8 cellular contexts compared by ENCODE assay signal in genomic region chr1:156480015-156480368, GRCh38. TPM values are rescaled to one million over a fixed set of nuclear protein-coding genes. Genes with fewer than 3 reads are reported as not detected.
DNase-seq lines count a peak whose midpoint lies in the region; ATAC-seq and TF ChIP-seq lines count a peak whose summit lies in the region.

No MANE protein-coding gene starts in this region.

- 38 to 48% methylated on average over 4 of the region's 4 CpGs for WGBS in sigmoid colon, 2 donors

- intact Hi-C loops in sigmoid colon (cut with DNase I), result loop anchor here (2.0 kb wide), 1 partner anchor 121 kb away; the partner anchor contains the start of gene GPATCH4

- H3K27ac Mint-ChIP-seq in endothelial cell (ENCODE audit: unreplicated experiment), result no peak overlapping the region

- H3K36me3 ChIP-seq in sigmoid colon, result peaks cover 49 to 82% (median 56%) of the 10 kb centered on the region in 4 donors
- peaks cover 0 to 91% (median 4%) of the 10 kb centered on the region in 3 donors for H3K36me3 ChIP-seq in Peyer's patch

- H3K4me3 Mint-ChIP-seq in endothelial cell (ENCODE audit: unreplicated experiment), result peak overlapping the region; percentile 74

- H3K9me3 ChIP-seq in sigmoid colon (no peaks in the 10 kb centered on the region), Peyer's patch (no peaks in the 10 kb centered on the region)

- no peaks in the 10 kb centered on the region for H3K27me3 ChIP-seq in sigmoid colon
- H3K27me3 ChIP-seq in Peyer's patch, result no peaks in the 10 kb centered on the region

- peaks cover 8% of the 10 kb centered on the region for H3K27me3 Mint-ChIP-seq in endothelial cell (ENCODE audit: unreplicated experiment)

- DNase-seq in NOMO-1 treated with DMSO at 0.1 percent for 48 hours (lab: John Stamatoyannopoulos, UW; ENCODE audit: unreplicated experiment) (peak; percentile 82), endothelial cell (ENCODE audit: low spot score) (no peak), sigmoid colon (no peak), Peyer's patch (no peak), NCI-H2029 treated with DMSO at 0.1 percent for 48 hours (lab: John Stamatoyannopoulos, UW) (no peak)

- H3K27ac ChIP-seq in sigmoid colon, result peak overlapping the region; percentile 89 to 98 (median 90)
- H3K27ac ChIP-seq in Peyer's patch, result peak overlapping the region in 1 of 4 donors; percentile 59

- H3K36me3 Mint-ChIP-seq in endothelial cell (ENCODE audit: low read depth, unreplicated experiment), result peaks cover 58% of the 10 kb centered on the region

- no peak for ATAC-seq in GM21528 (IDR thresholded peaks at IDR 0.05; ENCODE audit: low FRiP score, unreplicated experiment)
- no peak for ATAC-seq in HG03342 (IDR thresholded peaks at IDR 0.05; ENCODE audit: unreplicated experiment)

- peaks cover 11% of the 10 kb centered on the region for H3K4me1 Mint-ChIP-seq in endothelial cell (ENCODE audit: unreplicated experiment)

- TF ChIP-seq POLR2A in sigmoid colon (IDR thresholded peaks at IDR 0.05) (no peak), Peyer's patch (IDR thresholded peaks at IDR 0.05) (no peak)

- H3K4me1 ChIP-seq in sigmoid colon (peaks cover 0 to 96% (median 94%) of the 10 kb centered on the region in 4 donors), Peyer's patch (peaks cover 0 to 44% (median 5%) of the 10 kb centered on the region in 4 donors)

- no peak for TF ChIP-seq EP300 in sigmoid colon (IDR thresholded peaks at IDR 0.05)

- H3K9me3 Mint-ChIP-seq in endothelial cell (ENCODE audit: unreplicated experiment), result no peaks in the 10 kb centered on the region

- no peak overlapping the region for H3K4me3 ChIP-seq in sigmoid colon
- no peak overlapping the region for H3K4me3 ChIP-seq in Peyer's patch

- TF ChIP-seq CTCF in GM12873 (IDR thresholded peaks at IDR 0.05; ENCODE audit: insufficient read depth, low read depth, low read length, missing control alignments) (peak; percentile 30), endothelial cell (IDR thresholded peaks at IDR 0.05; ENCODE audit: unreplicated experiment) (no peak), sigmoid colon (IDR thresholded peaks at IDR 0.05) (peak in 1 of 4 experiments; percentile 15), Peyer's patch (IDR thresholded peaks at IDR 0.05) (peak in 1 of 6 experiments; percentile 20)

RNA-seq across cellular contexts. Expression of gene MEF2D, which starts 20.6 kb away (rescaled TPM):
- total RNA-seq in endothelial cell (ENCODE audit: unreplicated experiment) (45.2 TPM), sigmoid colon (10 to 100 TPM; 39.8 to 61.6 (median 53.2) TPM), Peyer's patch (10 to 100 TPM; 46.8 to 97.4 (median 64.1) TPM)
- 10 to 100 TPM; 13.2 to 31.2 (median 22.9) TPM for polyA plus RNA-seq in sigmoid colon
